ENCODE assay signal across 33 cellular contexts in genomic region chr17:77933777-77934398, GRCh38. TPM values are rescaled to one million over a fixed set of nuclear protein-coding genes. Genes with fewer than 3 reads are reported as not detected.
DNase-seq lines count a peak whose midpoint lies in the region; ATAC-seq, FAIRE-seq and TF ChIP-seq lines count a peak whose summit lies in the region.
"Had no signal": no experiment of that assay in that cellular context is flagged by ENCODE, and none has a peak within 500 bp of the region (broad histone marks: within the 10 kb centered on the region; RNA-seq: fewer than 3 reads in every experiment).

No MANE protein-coding gene starts in this region.

- no peak overlapping the region for H4K91ac ChIP-seq in H1 (replicated peaks; ENCODE audit: insufficient read length, low read length)

- no peak overlapping the region for H4K8ac ChIP-seq in H1 (ENCODE audit: extremely low read depth, insufficient read depth, low read length)

- H3K9me3 ChIP-seq in NT2/D1 (ENCODE audit: insufficient read depth, low read length), result no peaks in the 10 kb centered on the region
- no peaks in the 10 kb centered on the region for H3K9me3 ChIP-seq in H1 (ENCODE audit: insufficient read depth in 2 of 2, low read depth in 1 of 2, low read length in 1 of 2)
- no peaks in the 10 kb centered on the region for H3K9me3 ChIP-seq in sigmoid colon
- H3K9me3 ChIP-seq: body of pancreas, prostate gland, SK-N-SH had no signal

- FAIRE-seq in H1 (lab: Jason Lieb, UNC), result peak; percentile 87
- FAIRE-seq: kidney had no signal

- H3K4me3 Mint-ChIP-seq in stimulated activated naive CD8-positive, alpha-beta T cell treated with anti-CD3 and anti-CD28 coated beads, Interleukin-15, amount 100 ng/mL, for 72 hours, result peak overlapping the region in 1 of 2 donors; percentile 39
- H3K4me3 Mint-ChIP-seq: activated CD4-positive, alpha-beta memory T cell treated with anti-CD3 and anti-CD28 coated beads, Interleukin-2, amount 10 ng/mL, durations not matched to agents 7 days and 5 days; activated naive CD4-positive, alpha-beta T cell treated with anti-CD3 and anti-CD28 coated beads, Interleukin-2, amount 10 ng/mL, durations not matched to agents 7 days and 5 days; stimulated activated effector memory CD8-positive, alpha-beta T cell treated with anti-CD3 and anti-CD28 coated beads, Interleukin-12 subunit alpha, Interleukin-12 subunit beta, amount 100 ng/mL, for 72 hours; T-helper 1 cell treated with Interleukin-12 subunit alpha and Interleukin-12 subunit beta and Interleukin-4 antibody, amounts not matched to agents 30 μg/mL and 1 μg/mL, for 36 hours; type B pancreatic cell had no signal

- H3K56ac ChIP-seq in H1 (replicated peaks; ENCODE audit: insufficient read length, low read depth, low read length), result no peak overlapping the region

- DNase-seq in stimulated activated naive CD8-positive, alpha-beta T cell treated with anti-CD3 and anti-CD28 coated beads, Interleukin-15, amount 100 ng/mL, for 72 hours, result no peak
- no peak for DNase-seq in stimulated activated naive CD8-positive, alpha-beta T cell treated with anti-CD3 and anti-CD28 coated beads, Interleukin-15, Interleukin-2, amounts not matched to agents 100 U/mL and 50 U/mL, for 24 hours
- DNase-seq in NT2/D1 (ENCODE audit: low read depth, low spot score), result peak; percentile 63
- DNase-seq in H1 (ENCODE audit: low read depth in 1 of 2, low spot score in 2 of 2), result no peak
- DNase-seq in sigmoid colon, result peak; percentile 6
- DNase-seq in dedifferentiated amniotic fluid mesenchymal stem cell (ENCODE audit: extremely low spot score), result no peak
- DNase-seq in GF-D8 (lab: John Stamatoyannopoulos, UW), result no peak
- DNase-seq: ACHN; activated CD4-positive, alpha-beta memory T cell treated with anti-CD3 and anti-CD28 coated beads, Interleukin-2, amount 10 ng/mL, durations not matched to agents 7 days and 5 days; activated CD4-positive, CD25-positive, alpha-beta regulatory T cell treated with anti-CD3 and anti-CD28 coated beads, Interleukin-2, amount 50 U/mL, for 72 hours; activated CD8-positive, alpha-beta memory T cell treated with anti-CD3 and anti-CD28 coated beads, Interleukin-2, amount 50 U/mL, for 4 hours; activated naive CD4-positive, alpha-beta T cell treated with anti-CD3 and anti-CD28 coated beads, Interleukin-2, amount 10 ng/mL, durations not matched to agents 7 days and 5 days; body of pancreas; dermis blood vessel endothelial cell; DMS153; glutamatergic neuron; kidney; left ventricle myocardium superior; MM.1S; naive thymus-derived CD4-positive, alpha-beta T cell; NCI-H446 treated with DMSO at 0.1 percent for 48 hours; NCI-H774; nucleus accumbens; OCI-M1; SK-N-SH; stimulated activated CD4-positive, alpha-beta T cell treated with anti-CD3 and anti-CD28 coated beads, Interleukin-15, amount 100 ng/mL, for 24 hours had no signal

- H3K4me3 ChIP-seq in NT2/D1 (ENCODE audit: insufficient read length, low read depth) (no peak overlapping the region), H1 (ENCODE audit: extremely low read depth in 1 of 4, insufficient read depth in 2 of 4, low read depth in 3 of 4, low read length in 4 of 4) (no peak overlapping the region), sigmoid colon (no peak overlapping the region)
- H3K4me3 ChIP-seq: body of pancreas, prostate gland had no signal

- CTCF ChIA-PET in H1 (lab: Charles Lee; ENCODE audit: partially characterized antibody), result interaction anchor here (1.3 kb wide), 1 partner anchor 41 kb away, joined by 3 read pairs; no protein-coding TSS in a partner anchor

- H2BK15ac ChIP-seq in H1 (ENCODE audit: low read length), result no peak overlapping the region

- no peak for TF ChIP-seq EP300 in H1 (IDR thresholded peaks at IDR 0.05; ENCODE audit: borderline replicate concordance in 1 of 2, low read depth in 2 of 2, low read length in 2 of 2)
- no peak for TF ChIP-seq EP300 in sigmoid colon (IDR thresholded peaks at IDR 0.05)

- H3K4me2 ChIP-seq in H1 (ENCODE audit: insufficient read depth in 1 of 2, low read depth in 2 of 2, low read length in 2 of 2), result no peak overlapping the region
- H3K4me2 ChIP-seq: KMS-11, SK-N-SH had no signal

- no peaks in the 10 kb centered on the region for H3K79me1 ChIP-seq in H1 (ENCODE audit: low read depth, low read length)

- H3K4me1 Mint-ChIP-seq in stimulated activated naive CD8-positive, alpha-beta T cell treated with anti-CD3 and anti-CD28 coated beads, Interleukin-15, amount 100 ng/mL, for 72 hours, result peaks cover 28% of the 10 kb centered on the region

- H2BK5ac ChIP-seq in H1 (ENCODE audit: low read depth, low read length), result peak overlapping the region; percentile 62; the same call in 1 of the 2 replicates

- peaks cover 9% of the 10 kb centered on the region for H3K4me1 ChIP-seq in NT2/D1 (ENCODE audit: insufficient read depth, insufficient read length)
- H3K4me1 ChIP-seq in H1 (replicated peaks in 1 of 4; ENCODE audit: control insufficient read depth in 3 of 4, insufficient read depth in 4 of 4, low read length in 3 of 4), result peaks cover 5 to 24% (median 16%) of the 10 kb centered on the region in 4 experiments
- no peaks in the 10 kb centered on the region for H3K4me1 ChIP-seq in sigmoid colon
- H3K4me1 ChIP-seq: prostate gland had no signal

- no peak for ATAC-seq in stimulated activated naive CD8-positive, alpha-beta T cell treated with anti-CD3 and anti-CD28 coated beads, Interleukin-15, amount 100 ng/mL, for 72 hours
- no peak for ATAC-seq in stimulated activated naive CD8-positive, alpha-beta T cell treated with anti-CD3 and anti-CD28 coated beads, Interleukin-15, Interleukin-2, amounts not matched to agents 100 U/mL and 50 U/mL, for 24 hours
- no peak for ATAC-seq in HG03565 (IDR thresholded peaks at IDR 0.05; ENCODE audit: unreplicated experiment)
- ATAC-seq: body of pancreas; esophagus mucosa; left ventricle myocardium superior; naive thymus-derived CD4-positive, alpha-beta T cell; stimulated activated effector memory CD8-positive, alpha-beta T cell treated with anti-CD3 and anti-CD28 coated beads, Interleukin-12 subunit alpha, Interleukin-12 subunit beta, amount 100 ng/mL, for 72 hours had no signal

- no peaks in the 10 kb centered on the region for H3K36me3 ChIP-seq in NT2/D1 (ENCODE audit: insufficient read depth, insufficient read length, low read length)
- H3K36me3 ChIP-seq in H1 (ENCODE audit: control insufficient read depth in 2 of 4, insufficient read depth in 4 of 4, low read length in 3 of 4), result no peaks in the 10 kb centered on the region
- no peaks in the 10 kb centered on the region for H3K36me3 ChIP-seq in sigmoid colon
- H3K36me3 ChIP-seq: prostate gland had no signal

- H2BK20ac ChIP-seq in H1 (ENCODE audit: low read length), result peak overlapping the region; percentile 40; the same call in 1 of the 2 replicates

- H3K27ac ChIP-seq in H1 (ENCODE audit: low read depth, low read length) (no peak overlapping the region), sigmoid colon (no peak overlapping the region)
- H3K27ac ChIP-seq: body of pancreas, KMS-11, prostate gland had no signal

- H2BK12ac ChIP-seq in H1 (ENCODE audit: low read depth, low read length), result 0 out of 2 replicates have a peak overlapping the region, but pooled peaks have one; percentile 28

- no peaks in the 10 kb centered on the region for H3K9me3 Mint-ChIP-seq in stimulated activated naive CD8-positive, alpha-beta T cell treated with anti-CD3 and anti-CD28 coated beads, Interleukin-15, amount 100 ng/mL, for 72 hours
- H3K9me3 Mint-ChIP-seq: activated CD4-positive, alpha-beta memory T cell treated with anti-CD3 and anti-CD28 coated beads, Interleukin-2, amount 10 ng/mL, durations not matched to agents 7 days and 5 days; activated naive CD4-positive, alpha-beta T cell treated with anti-CD3 and anti-CD28 coated beads, Interleukin-2, amount 10 ng/mL, durations not matched to agents 7 days and 5 days; stimulated activated effector memory CD8-positive, alpha-beta T cell treated with anti-CD3 and anti-CD28 coated beads, Interleukin-12 subunit alpha, Interleukin-12 subunit beta, amount 100 ng/mL, for 72 hours; T-helper 1 cell treated with Interleukin-12 subunit alpha and Interleukin-12 subunit beta and Interleukin-4 antibody, amounts not matched to agents 30 μg/mL and 1 μg/mL, for 36 hours; type B pancreatic cell had no signal

- H3K27me3 ChIP-seq in NT2/D1 (ENCODE audit: insufficient read depth, insufficient read length) (no peaks in the 10 kb centered on the region), H1 (replicated peaks in 1 of 4; ENCODE audit: control insufficient read depth in 3 of 4, extremely low read depth in 1 of 4, insufficient read depth in 3 of 4, low read length in 3 of 4) (no peaks in the 10 kb centered on the region; a peak in 1 of 7 replicates), sigmoid colon (peaks cover 0 to 3% (median 0%) of the 10 kb centered on the region in 3 donors)
- H3K27me3 ChIP-seq: body of pancreas had no signal

- H3K27me3 Mint-ChIP-seq in stimulated activated naive CD8-positive, alpha-beta T cell treated with anti-CD3 and anti-CD28 coated beads, Interleukin-15, amount 100 ng/mL, for 72 hours, result peaks cover 12% of the 10 kb centered on the region

- POLR2A ChIA-PET in H1 (lab: Charles Lee; ENCODE audit: partially characterized antibody), result interaction anchor here (1.4 to 10.3 kb wide), 3 partner anchors 19 to 41 kb away, joined by 3 to 100 read pairs (median 4); partner anchors contain the start of gene TNRC6C

- no peaks in the 10 kb centered on the region for H3K79me2 ChIP-seq in H1 (ENCODE audit: control insufficient read depth in 1 of 2, insufficient read depth in 2 of 2, low read length in 2 of 2)

- H2BK120ac ChIP-seq in H1 (replicated peaks; ENCODE audit: low read depth, low read length), result no peak overlapping the region

- H2AFZ ChIP-seq in H1 (ENCODE audit: low read length), result no peak overlapping the region

- no peak overlapping the region for H3K18ac ChIP-seq in H1 (ENCODE audit: extremely low read depth, low read length)

- no peaks in the 10 kb centered on the region for H3K23me2 ChIP-seq in H1 (ENCODE audit: low read depth, low read length)

- TF ChIP-seq POLR2A in H1 (IDR thresholded peaks at IDR 0.05; ENCODE audit: control extremely low read depth in 1 of 2, low read depth in 2 of 2, low read length in 2 of 2) (no peak), sigmoid colon (IDR thresholded peaks at IDR 0.05) (no peak)

- no peak overlapping the region for H4K5ac ChIP-seq in H1 (ENCODE audit: insufficient read length, low read depth, low read length)

- no peak overlapping the region for H3K23ac ChIP-seq in H1 (ENCODE audit: insufficient read length)

- peak overlapping the region; percentile 61 for H3K4ac ChIP-seq in H1 (replicated peaks; ENCODE audit: insufficient read length, low read depth, low read length)

- no peak overlapping the region for H3K14ac ChIP-seq in H1 (ENCODE audit: insufficient read length)

- WGBS in H1 (ENCODE audit: extremely low coverage in 1 of 2, insufficient coverage in 1 of 2, insufficient read length in 1 of 2, insufficient replicate concordance in 2 of 2, low coverage in 1 of 2, low lambda C conversion rate in 2 of 2, missing lambda C conversion rate in 1 of 2), 2 experiments, result 75% methylated on average over 6 of the region's 6 CpGs; no CpG with 5 or more reads in 1 of the 2 experiments
- WGBS in sigmoid colon, 2 donors, result 80 to 87% methylated on average over 6 of the region's 6 CpGs

- H3K27ac Mint-ChIP-seq in stimulated activated naive CD8-positive, alpha-beta T cell treated with anti-CD3 and anti-CD28 coated beads, Interleukin-15, amount 100 ng/mL, for 72 hours, result peak overlapping the region; percentile 9 to 69
- H3K27ac Mint-ChIP-seq: activated CD4-positive, alpha-beta memory T cell treated with anti-CD3 and anti-CD28 coated beads, Interleukin-2, amount 10 ng/mL, durations not matched to agents 7 days and 5 days; activated naive CD4-positive, alpha-beta T cell treated with anti-CD3 and anti-CD28 coated beads, Interleukin-2, amount 10 ng/mL, durations not matched to agents 7 days and 5 days; stimulated activated effector memory CD8-positive, alpha-beta T cell treated with anti-CD3 and anti-CD28 coated beads, Interleukin-12 subunit alpha, Interleukin-12 subunit beta, amount 100 ng/mL, for 72 hours; T-helper 1 cell treated with Interleukin-12 subunit alpha and Interleukin-12 subunit beta and Interleukin-4 antibody, amounts not matched to agents 30 μg/mL and 1 μg/mL, for 36 hours; type B pancreatic cell had no signal

- H2AK5ac ChIP-seq in H1 (ENCODE audit: low read depth, low read length), result no peak overlapping the region

- intact Hi-C loops in sigmoid colon (cut with DNase I), result no loop called here

- TF ChIP-seq RAD21 in H1 (IDR thresholded peaks at IDR 0.05 in 1 of 2, conservative IDR thresholded peaks at IDR 0.05 in 1 of 2; ENCODE audit: low read depth in 2 of 2, low read length in 2 of 2), result no peak

- H3K9ac ChIP-seq in NT2/D1 (ENCODE audit: insufficient read length, low read depth) (no peak overlapping the region), H1 (replicated peaks in 1 of 4; ENCODE audit: extremely low read depth in 1 of 4, low read depth in 3 of 4, low read length in 3 of 4) (no peak overlapping the region)
- H3K9ac ChIP-seq: KMS-11, SK-N-SH had no signal

- no peak for TF ChIP-seq CTCF in H1 (IDR thresholded peaks at IDR 0.05; ENCODE audit: control extremely low read depth in 1 of 3, insufficient read depth in 1 of 3, low read depth in 1 of 3, low read length in 3 of 3)
- TF ChIP-seq CTCF in sigmoid colon (IDR thresholded peaks at IDR 0.05), result no peak

- no peaks in the 10 kb centered on the region for H4K20me1 ChIP-seq in H1 (replicated peaks in 1 of 2; ENCODE audit: control insufficient read depth in 1 of 2, insufficient read depth in 2 of 2, low read length in 2 of 2)

RNA-seq across cellular contexts. Expression of gene TNRC6C, which starts 24.6 kb away (rescaled TPM):
- total RNA-seq in H1 (2021; fragmentation: NEBNext Ultra II Directional; extraction: Animal tissue kit (Norgen Biotek cat#: 25700)), result 28.9 and 30.5 TPM in 2 replicates
- 2.8 and 3.9 TPM in 2 replicates for polyA plus RNA-seq in H1 (2011; rRNA removed)
- polyA plus RNA-seq in H1 (2011; cell fraction: cytosol; rRNA removed), result 3.3 TPM
- polyA plus RNA-seq in H1 (2011; cell fraction: nucleus; rRNA removed), result 14.5 TPM
- polyA plus RNA-seq in H1 (2012, experiment 1 of 2), result 10.1 to 14.3 TPM (median 11.3 TPM) in 4 replicates
- 2.1 TPM for polyA plus RNA-seq in H1 (2012, experiment 2 of 2)
- polyA plus RNA-seq in H1 (2013, experiment 1 of 2), result 10.5 TPM
- 8.7 TPM for polyA plus RNA-seq in H1 (2013, experiment 2 of 2)
- 16.1 and 18.7 TPM in 2 replicates for polyA minus RNA-seq in H1 (2011; rRNA and poly(A)+ RNA removed)
- 11.5 TPM for polyA minus RNA-seq in H1 (2011; cell fraction: cytosol; rRNA and poly(A)+ RNA removed)
- 19.7 TPM for polyA minus RNA-seq in H1 (2011; cell fraction: nucleus; rRNA and poly(A)+ RNA removed)
- total RNA-seq in sigmoid colon, result 10 to 100 TPM in 3 of 4 donors, 1 to 10 TPM in 1; 5.8 to 22.1 (median 18.2) TPM
- 1 to 10 TPM in 2 of 3 donors, under 1 TPM in 1; 0.92 to 6.3 (median 3.0) TPM for polyA plus RNA-seq in sigmoid colon

Comparison
In these comparisons a context has a peak if more than half of its experiments do, and no peak if none do; other contexts are left out.
1. DNase-seq: peak in NT2/D1 (single experiment) and sigmoid colon (single experiment); none in stimulated activated naive CD8-positive, alpha-beta T cell treated with anti-CD3 and anti-CD28 coated beads, Interleukin-15, amount 100 ng/mL, for 72 hours (0 of 2), stimulated activated naive CD8-positive, alpha-beta T cell treated with anti-CD3 and anti-CD28 coated beads, Interleukin-15, Interleukin-2, amounts not matched to agents 100 U/mL and 50 U/mL, for 24 hours (single experiment), H1 (0 of 2), dedifferentiated amniotic fluid mesenchymal stem cell (single experiment) and GF-D8 (single experiment).